Comparison of ENCODE assay signal across 10 cellular contexts in the genomic region with DNA sequence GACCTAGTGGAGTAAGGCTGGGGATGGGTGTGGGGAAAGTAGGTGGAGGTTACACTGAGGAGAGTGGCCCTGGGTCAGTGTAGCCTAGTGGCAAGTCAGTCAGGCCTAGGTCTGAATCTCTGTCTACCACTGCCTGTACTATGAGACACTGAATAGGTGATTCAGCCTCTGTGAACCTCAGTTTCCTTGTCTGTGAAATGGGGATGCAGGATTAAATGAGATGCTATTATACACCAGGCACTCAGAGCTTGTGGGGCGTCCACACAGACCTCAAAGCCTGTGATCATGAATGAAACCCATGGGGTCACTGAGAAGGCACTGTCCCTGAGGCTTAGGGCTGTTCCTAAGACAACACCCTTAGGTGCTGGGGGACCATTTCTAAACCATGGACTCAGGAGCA. TPM values are rescaled to one million over a fixed set of nuclear protein-coding genes. Genes with fewer than 3 reads are reported as not detected.
"Had no signal": no experiment of that assay in that cellular context is flagged by ENCODE, and none has a peak within 500 bp of the region (broad histone marks: within the 10 kb centered on the region; RNA-seq: fewer than 3 reads in every experiment).

No MANE protein-coding gene starts in this region.

RNA-seq across cellular contexts. Expression of gene CD8B2, which starts 11.4 kb away (rescaled TPM):
- total RNA-seq: OCI-LY7, PC-3, PC-9, Right ventricle myocardium inferior, Right ventricle myocardium superior, RPMI7951, SJCRH30, SJSA1, SK-MEL-5 had no signal
- polyA plus RNA-seq: SK-N-SH had no signal

RNA-seq across cellular contexts. Expression of gene RGPD3, which starts 30.3 kb away (rescaled TPM):
- total RNA-seq: OCI-LY7, SJCRH30, SK-MEL-5 had no signal
